In genomic region chr7:155807013-155807804, GRCh38 we compare ENCODE assay signal across 19 cellular contexts. TPM values are rescaled to one million over a fixed set of nuclear protein-coding genes. Genes with fewer than 3 reads are reported as not detected.
DNase-seq lines count a peak whose midpoint lies in the region; ATAC-seq and TF ChIP-seq lines count a peak whose summit lies in the region.
"Had no signal": no experiment of that assay in that cellular context is flagged by ENCODE, and none has a peak within 500 bp of the region (broad histone marks: within the 10 kb centered on the region; RNA-seq: fewer than 3 reads in every experiment).

No MANE protein-coding gene starts in this region.

- H3K4me1 ChIP-seq in mucosa of descending colon (ENCODE audit: low read depth) (peaks cover 47% of the 10 kb centered on the region), upper lobe of right lung (peaks cover 50% of the 10 kb centered on the region)

- no peak overlapping the region for H3K4me3 Mint-ChIP-seq in activated CD8-positive, alpha-beta memory T cell treated with anti-CD3 and anti-CD28 coated beads, Interleukin-2, amount 10 ng/mL, durations not matched to agents 7 days and 5 days
- peak overlapping the region; percentile 85 for H3K4me3 Mint-ChIP-seq in endothelial cell (ENCODE audit: unreplicated experiment)
- H3K4me3 Mint-ChIP-seq: activated B cell treated with CpG ODN at 0.5 μM for 24 hours; activated naive CD8-positive, alpha-beta T cell treated with anti-CD3 and anti-CD28 coated beads for 36 hours; natural killer cell had no signal

- ATAC-seq in activated CD8-positive, alpha-beta memory T cell treated with anti-CD3 and anti-CD28 coated beads, Interleukin-2, amount 10 ng/mL, durations not matched to agents 7 days and 5 days, result no peak
- ATAC-seq in mucosa of descending colon, result no peak
- peak; percentile 8 for ATAC-seq in upper lobe of right lung
- ATAC-seq in activated CD4-positive, CD25-positive, alpha-beta regulatory T cell treated with anti-CD3 and anti-CD28 coated beads, Interleukin-2, amount 50 U/mL, for 24 hours, result no peak
- ATAC-seq in HG03521 (IDR thresholded peaks at IDR 0.05; ENCODE audit: unreplicated experiment), result no peak
- ATAC-seq in GM21786 (IDR thresholded peaks at IDR 0.05; ENCODE audit: unreplicated experiment), result no peak
- ATAC-seq: natural killer cell had no signal

- H3K36me3 Mint-ChIP-seq in activated CD8-positive, alpha-beta memory T cell treated with anti-CD3 and anti-CD28 coated beads, Interleukin-2, amount 10 ng/mL, durations not matched to agents 7 days and 5 days, result no peaks in the 10 kb centered on the region
- peaks cover 3% of the 10 kb centered on the region for H3K36me3 Mint-ChIP-seq in endothelial cell (ENCODE audit: low read depth, unreplicated experiment)
- H3K36me3 Mint-ChIP-seq: activated naive CD8-positive, alpha-beta T cell treated with anti-CD3 and anti-CD28 coated beads for 36 hours; natural killer cell had no signal

- H3K4me3 ChIP-seq in mucosa of descending colon (no peak overlapping the region), upper lobe of right lung (peak overlapping the region; percentile 52)
- H3K4me3 ChIP-seq: GM23248 had no signal

- intact Hi-C loops in mucosa of descending colon (cut with DNase I, micrococcal nuclease) (loop anchor here in 1 of 2 donors (10.0 kb wide), 1 partner anchor 1018 kb away; no protein-coding TSS in a partner anchor), upper lobe of right lung (cut with DNase I) (no loop called here)

- H3K27ac ChIP-seq in upper lobe of right lung, result peak overlapping the region; percentile 86
- H3K27ac ChIP-seq: GM23248, KMS-11, sigmoid colon had no signal

- TF ChIP-seq CTCF in endothelial cell (IDR thresholded peaks at IDR 0.05; ENCODE audit: unreplicated experiment) (no peak), mucosa of descending colon (IDR thresholded peaks at IDR 0.05) (no peak), upper lobe of right lung (IDR thresholded peaks at IDR 0.05) (no peak)

- peaks cover 92% of the 10 kb centered on the region for H3K27me3 ChIP-seq in upper lobe of right lung

- H3K27me3 Mint-ChIP-seq in activated CD8-positive, alpha-beta memory T cell treated with anti-CD3 and anti-CD28 coated beads, Interleukin-2, amount 10 ng/mL, durations not matched to agents 7 days and 5 days, result peaks cover 70% of the 10 kb centered on the region
- peaks cover 39% of the 10 kb centered on the region for H3K27me3 Mint-ChIP-seq in endothelial cell (ENCODE audit: unreplicated experiment)

- DNase-seq in activated CD8-positive, alpha-beta memory T cell treated with anti-CD3 and anti-CD28 coated beads, Interleukin-2, amount 10 ng/mL, durations not matched to agents 7 days and 5 days, result no peak
- no peak for DNase-seq in activated CD8-positive, alpha-beta memory T cell treated with anti-CD3 and anti-CD28 coated beads for 24 hours
- no peak for DNase-seq in endothelial cell (ENCODE audit: low spot score)
- peak in 2 of 3 donors; percentile 19 to 49 for DNase-seq in mucosa of descending colon
- peak; percentile 70 for DNase-seq in upper lobe of right lung
- DNase-seq: activated B cell treated with CpG ODN at 0.5 μM for 24 hours; activated naive CD8-positive, alpha-beta T cell treated with anti-CD3 and anti-CD28 coated beads for 36 hours; GM23248; natural killer cell; NCI-H146; NCI-H510A treated with DMSO at 0.1 percent for 48 hours; sigmoid colon; stimulated activated CD4-positive, alpha-beta T cell treated with anti-CD3 and anti-CD28 coated beads, Interleukin-4, amount 100 ng/mL, for 1 hour had no signal

- no peaks in the 10 kb centered on the region for H3K9me3 ChIP-seq in mucosa of descending colon
- no peaks in the 10 kb centered on the region for H3K9me3 ChIP-seq in upper lobe of right lung
- H3K9me3 ChIP-seq: sigmoid colon had no signal

- H3K27ac Mint-ChIP-seq in activated CD8-positive, alpha-beta memory T cell treated with anti-CD3 and anti-CD28 coated beads, Interleukin-2, amount 10 ng/mL, durations not matched to agents 7 days and 5 days, result peak overlapping the region; percentile 15
- peak overlapping the region; percentile 30 for H3K27ac Mint-ChIP-seq in endothelial cell (ENCODE audit: unreplicated experiment)
- H3K27ac Mint-ChIP-seq: activated B cell treated with CpG ODN at 0.5 μM for 24 hours; activated naive CD8-positive, alpha-beta T cell treated with anti-CD3 and anti-CD28 coated beads for 36 hours; natural killer cell had no signal

- CTCF ChIA-PET in activated CD8-positive, alpha-beta memory T cell treated with anti-CD3 and anti-CD28 coated beads, Interleukin-2, amount 10 ng/mL, durations not matched to agents 7 days and 5 days (lab: Charles Lee), result no interaction called here

- H3K36me3 ChIP-seq in mucosa of descending colon (ENCODE audit: low read depth) (no peaks in the 10 kb centered on the region), upper lobe of right lung (no peaks in the 10 kb centered on the region)
- H3K36me3 ChIP-seq: sigmoid colon had no signal

- H3K9me3 Mint-ChIP-seq in activated CD8-positive, alpha-beta memory T cell treated with anti-CD3 and anti-CD28 coated beads, Interleukin-2, amount 10 ng/mL, durations not matched to agents 7 days and 5 days (ENCODE audit: low read depth), result no peaks in the 10 kb centered on the region
- no peaks in the 10 kb centered on the region for H3K9me3 Mint-ChIP-seq in endothelial cell (ENCODE audit: unreplicated experiment)
- H3K9me3 Mint-ChIP-seq: activated B cell treated with CpG ODN at 0.5 μM for 24 hours; activated naive CD8-positive, alpha-beta T cell treated with anti-CD3 and anti-CD28 coated beads for 36 hours; natural killer cell had no signal

- H3K4me1 Mint-ChIP-seq in activated CD8-positive, alpha-beta memory T cell treated with anti-CD3 and anti-CD28 coated beads, Interleukin-2, amount 10 ng/mL, durations not matched to agents 7 days and 5 days, result peaks cover 24% of the 10 kb centered on the region
- peaks cover 30% of the 10 kb centered on the region for H3K4me1 Mint-ChIP-seq in endothelial cell (ENCODE audit: unreplicated experiment)

RNA-seq across cellular contexts. Expression of gene SHH, which starts 5.1 kb away (rescaled TPM):
- total RNA-seq in activated CD8-positive, alpha-beta memory T cell treated with anti-CD3 and anti-CD28 coated beads, Interleukin-2, amount 10 ng/mL, durations not matched to agents 7 days and 5 days, result not detected
- total RNA-seq in endothelial cell (ENCODE audit: unreplicated experiment) (0.26 TPM), mucosa of descending colon (1 to 10 TPM; 2.4 to 9.6 (median 6.6) TPM), upper lobe of right lung (10.1 TPM)
- total RNA-seq: A673; activated B cell treated with CpG ODN at 0.5 μM for 24 hours; activated naive CD8-positive, alpha-beta T cell treated with anti-CD3 and anti-CD28 coated beads for 36 hours; endothelial cell of umbilical vein; GM23248; natural killer cell; sigmoid colon had no signal

Comparison
In these comparisons a context has a peak if more than half of its experiments do, and no peak if none do; other contexts are left out.
1. DNase-seq: peak in mucosa of descending colon (2 of 3) and upper lobe of right lung (single experiment); none in activated CD8-positive, alpha-beta memory T cell treated with anti-CD3 and anti-CD28 coated beads, Interleukin-2, amount 10 ng/mL, durations not matched to agents 7 days and 5 days (single experiment), activated CD8-positive, alpha-beta memory T cell treated with anti-CD3 and anti-CD28 coated beads for 24 hours (single experiment) and endothelial cell (single experiment).